ENCODE assay signal across 1 cellular context in the genomic region with DNA sequence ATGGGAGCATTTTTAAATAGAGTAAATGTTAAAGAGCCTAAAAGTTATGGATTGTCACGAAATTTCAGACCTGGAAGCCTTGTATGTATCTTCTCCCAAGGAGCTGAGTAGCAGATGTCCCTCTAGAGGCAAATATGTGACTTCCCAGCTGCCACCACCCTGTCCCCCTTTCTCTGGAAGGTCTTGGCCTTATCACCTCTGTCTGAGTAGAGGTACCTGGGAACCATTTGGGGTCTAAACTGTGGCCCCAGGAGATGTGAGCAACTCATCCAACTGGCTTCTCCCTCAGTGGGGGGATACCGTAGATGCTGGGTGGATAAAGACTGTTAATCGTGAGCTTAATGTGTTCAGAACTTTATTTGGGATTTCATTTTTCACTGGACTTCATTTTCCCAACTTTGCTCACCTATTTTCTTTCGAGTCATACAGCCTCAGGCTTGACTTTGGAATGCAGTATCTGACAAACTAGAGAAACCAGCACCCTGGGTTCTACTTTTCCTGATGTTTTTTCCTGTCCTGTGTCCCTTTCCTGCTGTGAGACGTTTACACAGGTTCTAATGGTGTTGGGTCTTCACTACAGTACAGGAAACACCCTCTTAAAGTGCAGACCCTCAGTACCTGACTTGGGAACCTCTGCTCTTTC.
TF ChIP-seq lines count a peak whose summit lies in the region.

No MANE protein-coding gene starts in this region.

TF ChIP-seq in HepG2, 621 proteins besides CTCF, POLR2A, EP300 and RAD21:
- TF ChIP-seq HMGA1 (CRISPR knock-in tag; conservative IDR thresholded peaks at IDR 0.05) (no peak), POLR2AphosphoS2 (IDR thresholded peaks at IDR 0.05; ENCODE audit: low read depth, low read length) (peak; percentile 38; the same call in 1 of the 2 replicates), SNRNP70 (IDR thresholded peaks at IDR 0.05; ENCODE audit: low read depth, low read length) (no peak), ZC3H13 (CRISPR knock-in tag; IDR thresholded peaks at IDR 0.05) (peak; percentile 67; the same call in 1 of the 2 replicates), TEAD3 (CRISPR knock-in tag; optimal IDR thresholded peaks at IDR 0.05; ENCODE audit: borderline replicate concordance) (peak; percentile 89), ZNF709 (CRISPR knock-in tag; IDR thresholded peaks at IDR 0.05) (no peak), ZC3H4 (CRISPR knock-in tag; IDR thresholded peaks at IDR 0.05; ENCODE audit: borderline replicate concordance) (no peak), RBM22 (optimal IDR thresholded peaks at IDR 0.05; ENCODE audit: low read length) (peak; percentile 98)
- TF ChIP-seq, protein P1, sequence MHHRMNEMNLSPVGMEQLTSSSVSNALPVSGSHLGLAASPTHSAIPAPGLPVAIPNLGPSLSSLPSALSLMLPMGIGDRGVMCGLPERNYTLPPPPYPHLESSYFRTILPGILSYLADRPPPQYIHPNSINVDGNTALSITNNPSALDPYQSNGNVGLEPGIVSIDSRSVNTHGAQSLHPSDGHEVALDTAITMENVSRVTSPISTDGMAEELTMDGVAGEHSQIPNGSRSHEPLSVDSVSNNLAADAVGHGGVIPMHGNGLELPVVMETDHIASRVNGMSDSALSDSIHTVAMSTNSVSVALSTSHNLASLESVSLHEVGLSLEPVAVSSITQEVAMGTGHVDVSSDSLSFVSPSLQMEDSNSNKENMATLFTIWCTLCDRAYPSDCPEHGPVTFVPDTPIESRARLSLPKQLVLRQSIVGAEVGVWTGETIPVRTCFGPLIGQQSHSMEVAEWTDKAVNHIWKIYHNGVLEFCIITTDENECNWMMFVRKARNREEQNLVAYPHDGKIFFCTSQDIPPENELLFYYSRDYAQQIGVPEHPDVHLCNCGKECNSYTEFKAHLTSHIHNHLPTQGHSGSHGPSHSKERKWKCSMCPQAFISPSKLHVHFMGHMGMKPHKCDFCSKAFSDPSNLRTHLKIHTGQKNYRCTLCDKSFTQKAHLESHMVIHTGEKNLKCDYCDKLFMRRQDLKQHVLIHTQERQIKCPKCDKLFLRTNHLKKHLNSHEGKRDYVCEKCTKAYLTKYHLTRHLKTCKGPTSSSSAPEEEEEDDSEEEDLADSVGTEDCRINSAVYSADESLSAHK (CRISPR knock-in tag; IDR thresholded peaks at IDR 0.05; ENCODE audit: borderline replicate concordance): no peak
- TF ChIP-seq, protein P2, sequence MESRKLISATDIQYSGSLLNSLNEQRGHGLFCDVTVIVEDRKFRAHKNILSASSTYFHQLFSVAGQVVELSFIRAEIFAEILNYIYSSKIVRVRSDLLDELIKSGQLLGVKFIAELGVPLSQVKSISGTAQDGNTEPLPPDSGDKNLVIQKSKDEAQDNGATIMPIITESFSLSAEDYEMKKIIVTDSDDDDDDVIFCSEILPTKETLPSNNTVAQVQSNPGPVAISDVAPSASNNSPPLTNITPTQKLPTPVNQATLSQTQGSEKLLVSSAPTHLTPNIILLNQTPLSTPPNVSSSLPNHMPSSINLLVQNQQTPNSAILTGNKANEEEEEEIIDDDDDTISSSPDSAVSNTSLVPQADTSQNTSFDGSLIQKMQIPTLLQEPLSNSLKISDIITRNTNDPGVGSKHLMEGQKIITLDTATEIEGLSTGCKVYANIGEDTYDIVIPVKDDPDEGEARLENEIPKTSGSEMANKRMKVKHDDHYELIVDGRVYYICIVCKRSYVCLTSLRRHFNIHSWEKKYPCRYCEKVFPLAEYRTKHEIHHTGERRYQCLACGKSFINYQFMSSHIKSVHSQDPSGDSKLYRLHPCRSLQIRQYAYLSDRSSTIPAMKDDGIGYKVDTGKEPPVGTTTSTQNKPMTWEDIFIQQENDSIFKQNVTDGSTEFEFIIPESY (CRISPR knock-in tag; IDR thresholded peaks at IDR 0.05): no peak
